26 cellular contexts compared by ENCODE assay signal in genomic region chr12:96606646-96607045, GRCh38.
"Had no signal": no experiment of that assay in that cellular context is flagged by ENCODE, and none has a peak within 500 bp of the region (broad histone marks: within the 10 kb centered on the region; RNA-seq: fewer than 3 reads in every experiment).

No MANE protein-coding gene starts in this region.

- H3K4me1 ChIP-seq: esophagus muscularis mucosa, foreskin keratinocyte, gastrocnemius medialis, heart right ventricle had no signal

- H3K36me3 ChIP-seq: brain microvascular endothelial cell, esophagus muscularis mucosa, gastrocnemius medialis, heart right ventricle had no signal

- H3K27me3 Mint-ChIP-seq: dendritic cell treated with granulocyte-macrophage colony-stimulating factor and Interleukin-4, amounts not matched to agents 40 ng/mL and 50 ng/mL, for 4 days had no signal

- H3K9me3 Mint-ChIP-seq: activated CD4-positive, alpha-beta T cell treated with anti-CD3 and anti-CD28 coated beads, Interleukin-2, amount 10 ng/mL, durations not matched to agents 7 days and 5 days; central memory CD8-positive, alpha-beta T cell; effector memory CD8-positive, alpha-beta T cell had no signal

- H3K9me3 ChIP-seq: esophagus muscularis mucosa, gastrocnemius medialis had no signal

- H3K4me3 ChIP-seq: coronary artery, esophagus muscularis mucosa, gastrocnemius medialis, heart right ventricle had no signal

- ATAC-seq: activated T-cell treated with anti-CD3 and anti-CD28 coated beads, Interleukin-2, amount 50 U/mL, for 4 hours; activated T-helper 17 cell treated with anti-CD3 and anti-CD28 coated beads, Interleukin-2, amount 50 U/mL, for 72 hours; effector memory CD8-positive, alpha-beta T cell; foreskin keratinocyte; gastrocnemius medialis; heart right ventricle; T-helper 17 cell had no signal

- H3K4me1 Mint-ChIP-seq: activated CD4-positive, alpha-beta memory T cell treated with anti-CD3 and anti-CD28 coated beads, Interleukin-2, amount 10 ng/mL, durations not matched to agents 7 days and 5 days; activated CD4-positive, alpha-beta T cell treated with anti-CD3 and anti-CD28 coated beads, Interleukin-2, amount 10 ng/mL, durations not matched to agents 7 days and 5 days; activated T-helper 17 cell treated with anti-CD3 and anti-CD28 coated beads, Interleukin-2, amount 50 U/mL, for 72 hours; central memory CD8-positive, alpha-beta T cell; T-helper 17 cell had no signal

- H3K27ac ChIP-seq: brain microvascular endothelial cell, coronary artery, esophagus muscularis mucosa, foreskin keratinocyte, gastrocnemius medialis, heart right ventricle had no signal

- H3K27me3 ChIP-seq: brain microvascular endothelial cell, esophagus muscularis mucosa, foreskin keratinocyte, gastrocnemius medialis had no signal

- DNase-seq: activated CD4-positive, alpha-beta memory T cell treated with anti-CD3 and anti-CD28 coated beads, Interleukin-2, amount 10 ng/mL, durations not matched to agents 7 days and 5 days; activated CD4-positive, alpha-beta T cell treated with anti-CD3 and anti-CD28 coated beads for 1 hour; activated CD4-positive, alpha-beta T cell treated with anti-CD3 and anti-CD28 coated beads for 4 hours; activated CD4-positive, alpha-beta T cell treated with anti-CD3 and anti-CD28 coated beads, Interleukin-2, amount 10 ng/mL, durations not matched to agents 7 days and 5 days; activated CD4-positive, alpha-beta T cell treated with anti-CD3 and anti-CD28 coated beads, Interleukin-2, amount 50 U/mL, for 4 hours; activated effector memory CD4-positive, alpha-beta T cell treated with Interleukin-2 at 50 U/mL for 16 hours; activated gamma-delta T cell treated with Interleukin-2 at 50 U/mL for 16 hours; activated naive CD4-positive, alpha-beta T cell treated with anti-CD3 and anti-CD28 coated beads, Interleukin-2, amount 50 U/mL, for 16 hours; activated naive CD4-positive, alpha-beta T cell treated with Interleukin-2 at 50 U/mL for 16 hours; activated T-cell treated with anti-CD3 and anti-CD28 coated beads, Interleukin-2, amount 50 U/mL, for 4 hours; amniotic stem cell; brain microvascular endothelial cell; effector CD4-positive, alpha-beta T cell; effector memory CD8-positive, alpha-beta T cell; erythroblast; foreskin keratinocyte; gastrocnemius medialis; heart right ventricle; T-helper 1 cell; T-helper 17 cell had no signal

- H3K4me3 Mint-ChIP-seq: activated CD4-positive, alpha-beta memory T cell treated with anti-CD3 and anti-CD28 coated beads, Interleukin-2, amount 10 ng/mL, durations not matched to agents 7 days and 5 days; activated CD4-positive, alpha-beta T cell treated with anti-CD3 and anti-CD28 coated beads, Interleukin-2, amount 10 ng/mL, durations not matched to agents 7 days and 5 days; activated naive CD8-positive, alpha-beta T cell; activated T-cell treated with anti-CD3 and anti-CD28 coated beads, Interleukin-2, amount 50 U/mL, for 4 hours; activated T-helper 17 cell treated with anti-CD3 and anti-CD28 coated beads, Interleukin-2, amount 50 U/mL, for 72 hours; central memory CD8-positive, alpha-beta T cell; dendritic cell treated with granulocyte-macrophage colony-stimulating factor and Interleukin-4, amounts not matched to agents 40 ng/mL and 50 ng/mL, for 4 days; effector memory CD8-positive, alpha-beta T cell; T-helper 17 cell had no signal

- H3K27ac Mint-ChIP-seq: activated CD4-positive, alpha-beta memory T cell treated with anti-CD3 and anti-CD28 coated beads, Interleukin-2, amount 10 ng/mL, durations not matched to agents 7 days and 5 days; activated CD4-positive, alpha-beta T cell treated with anti-CD3 and anti-CD28 coated beads, Interleukin-2, amount 10 ng/mL, durations not matched to agents 7 days and 5 days; activated naive CD8-positive, alpha-beta T cell; activated T-helper 17 cell treated with anti-CD3 and anti-CD28 coated beads, Interleukin-2, amount 50 U/mL, for 72 hours; dendritic cell treated with granulocyte-macrophage colony-stimulating factor and Interleukin-4, amounts not matched to agents 40 ng/mL and 50 ng/mL, for 4 days; effector memory CD8-positive, alpha-beta T cell; T-helper 17 cell had no signal
